In the genomic region with DNA sequence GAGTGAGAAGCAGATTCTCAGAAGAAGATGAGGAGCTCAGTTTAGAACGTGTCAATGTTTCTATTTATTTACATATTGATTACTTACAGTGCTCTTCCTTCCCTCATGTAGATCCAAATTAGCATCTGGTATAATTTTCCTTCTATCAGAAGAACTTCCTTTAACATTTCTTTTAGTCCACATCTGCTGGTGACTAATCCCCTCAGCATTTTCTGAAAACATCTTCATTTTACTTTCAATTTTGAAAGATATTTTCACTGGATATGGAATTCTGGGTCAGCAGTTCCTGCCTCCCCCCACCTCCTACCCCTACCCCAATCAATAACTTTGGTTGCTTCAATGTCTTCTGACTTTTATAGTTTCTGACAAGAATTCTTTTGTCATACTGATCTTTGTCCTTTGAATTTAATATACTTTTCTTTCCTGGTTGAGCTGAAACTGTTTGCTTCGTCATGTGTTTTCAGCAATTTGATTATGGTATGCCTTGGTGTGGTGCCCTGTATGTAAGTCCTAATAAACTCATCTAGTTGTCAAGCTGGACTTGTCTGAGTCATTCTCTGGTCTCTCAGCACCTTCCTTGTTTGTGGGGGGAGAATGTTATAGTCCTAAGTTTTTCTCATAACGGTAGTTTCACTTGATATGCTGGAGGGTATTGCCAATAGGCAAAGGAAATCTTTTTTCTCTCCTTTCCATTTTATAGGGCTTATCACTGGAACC, we compare ENCODE assay signal across 19 cellular contexts. TPM values are rescaled to one million over a fixed set of nuclear protein-coding genes. Genes with fewer than 3 reads are reported as not detected.
DNase-seq lines count a peak whose midpoint lies in the region; ATAC-seq and TF ChIP-seq lines count a peak whose summit lies in the region.
"Had no signal": no experiment of that assay in that cellular context is flagged by ENCODE, and none has a peak within 500 bp of the region (broad histone marks: within the 10 kb centered on the region; RNA-seq: fewer than 3 reads in every experiment).

No MANE protein-coding gene starts in this region.

- H3K27me3 Mint-ChIP-seq in HFFc6 (ENCODE audit: insufficient read depth) = peaks cover 2% of the 10 kb centered on the region
- peaks cover 2% of the 10 kb centered on the region for H3K27me3 Mint-ChIP-seq in activated T-cell treated with anti-CD3 and anti-CD28 coated beads, Interleukin-2, amount 50 U/mL, for 24 hours
- H3K27me3 Mint-ChIP-seq: activated naive CD8-positive, alpha-beta T cell treated with anti-CD3 and anti-CD28 coated beads, Interleukin-2, amount 10 ng/mL, durations not matched to agents 7 days and 5 days had no signal

- H3K36me3 Mint-ChIP-seq in HFFc6 (ENCODE audit: low read depth) = no peaks in the 10 kb centered on the region
- H3K36me3 Mint-ChIP-seq in activated T-cell treated with anti-CD3 and anti-CD28 coated beads, Interleukin-2, amount 50 U/mL, for 24 hours (ENCODE audit: low read depth) = no peaks in the 10 kb centered on the region
- H3K36me3 Mint-ChIP-seq: activated naive CD8-positive, alpha-beta T cell treated with anti-CD3 and anti-CD28 coated beads, Interleukin-2, amount 10 ng/mL, durations not matched to agents 7 days and 5 days had no signal

- peaks cover 12% of the 10 kb centered on the region for H3K4me1 Mint-ChIP-seq in HFFc6 (ENCODE audit: low read depth)
- no peaks in the 10 kb centered on the region for H3K4me1 Mint-ChIP-seq in activated T-cell treated with anti-CD3 and anti-CD28 coated beads, Interleukin-2, amount 50 U/mL, for 24 hours (ENCODE audit: low read depth)
- H3K4me1 Mint-ChIP-seq: activated naive CD8-positive, alpha-beta T cell treated with anti-CD3 and anti-CD28 coated beads, Interleukin-2, amount 10 ng/mL, durations not matched to agents 7 days and 5 days had no signal

- TF ChIP-seq CTCF in HFFc6 (IDR thresholded peaks at IDR 0.05) (no peak), foreskin fibroblast (IDR thresholded peaks at IDR 0.05; ENCODE audit: low read depth, low read length) (no peak)

- H3K27ac Mint-ChIP-seq in HFFc6 = peak overlapping the region; percentile 25; the same call in 1 of the 2 replicates
- H3K27ac Mint-ChIP-seq in activated T-cell treated with anti-CD3 and anti-CD28 coated beads, Interleukin-2, amount 50 U/mL, for 24 hours = no peak overlapping the region
- H3K27ac Mint-ChIP-seq: activated naive CD8-positive, alpha-beta T cell treated with anti-CD3 and anti-CD28 coated beads, Interleukin-2, amount 10 ng/mL, durations not matched to agents 7 days and 5 days; neural progenitor cell had no signal

- H3K4me3 ChIP-seq in foreskin fibroblast (ENCODE audit: low read depth in 1 of 2, low read length in 2 of 2) (peak overlapping the region; percentile 28 to 44), MG63 (no peak overlapping the region)
- H3K4me3 ChIP-seq: neural progenitor cell, upper lobe of right lung had no signal

- no peaks in the 10 kb centered on the region for H3K9me3 Mint-ChIP-seq in HFFc6
- no peaks in the 10 kb centered on the region for H3K9me3 Mint-ChIP-seq in activated T-cell treated with anti-CD3 and anti-CD28 coated beads, Interleukin-2, amount 50 U/mL, for 24 hours
- H3K9me3 Mint-ChIP-seq: activated naive CD8-positive, alpha-beta T cell treated with anti-CD3 and anti-CD28 coated beads, Interleukin-2, amount 10 ng/mL, durations not matched to agents 7 days and 5 days had no signal

- no peak for ATAC-seq in HG02884 (IDR thresholded peaks at IDR 0.05; ENCODE audit: unreplicated experiment)
- ATAC-seq: upper lobe of right lung had no signal

- H3K9me3 ChIP-seq in MG63 = no peaks in the 10 kb centered on the region
- H3K9me3 ChIP-seq: upper lobe of right lung had no signal

- H3K27me3 ChIP-seq in MG63 = no peaks in the 10 kb centered on the region
- H3K27me3 ChIP-seq: neural progenitor cell, upper lobe of right lung had no signal

- H3K4me3 Mint-ChIP-seq in HFFc6 = peak overlapping the region; percentile 73
- no peak overlapping the region for H3K4me3 Mint-ChIP-seq in activated T-cell treated with anti-CD3 and anti-CD28 coated beads, Interleukin-2, amount 50 U/mL, for 24 hours
- H3K4me3 Mint-ChIP-seq: activated naive CD8-positive, alpha-beta T cell treated with anti-CD3 and anti-CD28 coated beads, Interleukin-2, amount 10 ng/mL, durations not matched to agents 7 days and 5 days; neural progenitor cell had no signal

- no peaks in the 10 kb centered on the region for H3K36me3 ChIP-seq in MG63
- H3K36me3 ChIP-seq: neural progenitor cell, upper lobe of right lung had no signal

- DNase-seq in A172 (ENCODE audit: low spot score) = peak; percentile 6
- DNase-seq in HFFc6 = no peak
- peak; percentile 7 for DNase-seq in amniotic epithelial cell (ENCODE audit: low read depth)
- DNase-seq in foreskin fibroblast = peak; percentile 42 to 51
- no peak for DNase-seq in UCSD-AML1 (lab: John Stamatoyannopoulos, UW; ENCODE audit: unreplicated experiment)
- no peak for DNase-seq in activated T-cell treated with anti-CD3 and anti-CD28 coated beads, Interleukin-2, amount 50 U/mL, for 24 hours
- no peak for DNase-seq in MG63
- DNase-seq: ACHN; activated CD8-positive, alpha-beta memory T cell treated with anti-CD3 and anti-CD28 coated beads, Interleukin-2, amount 50 U/mL, for 48 hours; activated naive CD8-positive, alpha-beta T cell treated with anti-CD3 and anti-CD28 coated beads, Interleukin-2, amount 10 ng/mL, durations not matched to agents 7 days and 5 days; DMS79; head of caudate nucleus; NCI-H1436; NCI-H524 treated with DMSO at 0.1 percent for 48 hours; Right ventricle myocardium superior; stimulated activated CD8-positive, alpha-beta memory T cell treated with anti-CD3 and anti-CD28 coated beads, Interleukin-4, amount 100 ng/mL, for 48 hours; upper lobe of right lung had no signal

RNA-seq across cellular contexts. Expression of gene SMPDL3A, which starts 57.0 kb away (rescaled TPM):
- total RNA-seq in A172 (2014; rRNA removed; shearing (Covaris generic)) = 5.3 and 6.3 TPM in 2 replicates
- total RNA-seq in HFFc6 (2021; fragmentation: NEBNext Ultra II Directional; extraction: Animal tissue kit (Norgen Biotek cat#: 25700)) = 1 to 10 TPM; 4.8 to 8.2 (median 6.8) TPM
- total RNA-seq in MG63 (2014; rRNA removed; shearing (Covaris generic); ENCODE audit: low replicate concordance) = 2.0 and 2.1 TPM in 2 replicates

Comparison
In these comparisons a context has a peak if more than half of its experiments do, and no peak if none do; other contexts are left out.
1. DNase-seq: peak in A172 (single experiment), amniotic epithelial cell (single experiment) and foreskin fibroblast (2 of 2); none in HFFc6 (single experiment), UCSD-AML1 (single experiment), activated T-cell treated with anti-CD3 and anti-CD28 coated beads, Interleukin-2, amount 50 U/mL, for 24 hours (single experiment) and MG63 (single experiment).